Comparison of ENCODE assay signal across 1 cellular context in genomic region chr1:920506-920905, GRCh38.
TF ChIP-seq lines count a peak whose summit lies in the region.

No MANE protein-coding gene starts in this region.

TF ChIP-seq in HepG2, 621 proteins besides CTCF, POLR2A, EP300 and RAD21:
- no peak for TF ChIP-seq PHF8 (CRISPR knock-in tag; IDR thresholded peaks at IDR 0.05)
- 0 out of 2 replicates have a peak, but pooled peaks have one; percentile 39 for TF ChIP-seq NFIB (CRISPR knock-in tag; IDR thresholded peaks at IDR 0.05; ENCODE audit: borderline replicate concordance)
- TF ChIP-seq RFX5 (IDR thresholded peaks at IDR 0.05; ENCODE audit: low read depth, low read length) = no peak
- no peak for TF ChIP-seq SMARCE1 (IDR thresholded peaks at IDR 0.05; ENCODE audit: borderline replicate concordance)
- 0 out of 2 replicates have a peak, but pooled peaks have one; percentile 33 for TF ChIP-seq ARID4A (CRISPR knock-in tag; IDR thresholded peaks at IDR 0.05; ENCODE audit: borderline replicate concordance)
- no peak for TF ChIP-seq ZNF552 (CRISPR knock-in tag; IDR thresholded peaks at IDR 0.05; ENCODE audit: borderline replicate concordance)
